Comparison of ENCODE assay signal across 8 cellular contexts in genomic region chr14:34711169-34711568, GRCh38. TPM values are rescaled to one million over a fixed set of nuclear protein-coding genes. Genes with fewer than 3 reads are reported as not detected.
A peak's percentile ranks its signal among the peaks of the same experiment; 100 is the strongest.
DNase-seq lines count a peak whose midpoint lies in the region; ATAC-seq, FAIRE-seq and TF ChIP-seq lines count a peak whose summit lies in the region.

No MANE protein-coding gene starts in this region.

- H3K4me1 ChIP-seq in OCI-LY7 (ENCODE audit: insufficient read depth, low read length, poor library complexity, severe bottlenecking): peaks cover 52% of the 10 kb centered on the region

- no peaks in the 10 kb centered on the region for H3K9me3 ChIP-seq in OCI-LY7 (ENCODE audit: low read length)

- no peaks in the 10 kb centered on the region for H3K9me2 ChIP-seq in OCI-LY7 (ENCODE audit: insufficient read depth, low read length)

- no TSS peak for BruUV-seq in OCI-LY7 (replicated peaks; lab: Mats Ljungman, UMichigan)

- H3K4me2 ChIP-seq in OCI-LY7 (ENCODE audit: low read length): peak overlapping the region; percentile 94

- FAIRE-seq in urothelium cell line (lab: Jason Lieb, UNC): no peak

- peaks cover 50% of the 10 kb centered on the region for H3K79me2 ChIP-seq in OCI-LY7 (ENCODE audit: insufficient read depth, low read depth, low read length)

- ATAC-seq in HG02884 (IDR thresholded peaks at IDR 0.05; ENCODE audit: unreplicated experiment): peak; percentile 44

- no peaks in the 10 kb centered on the region for H4K20me1 ChIP-seq in OCI-LY7 (ENCODE audit: insufficient read depth, low read length)

- POLR2A ChIA-PET in OCI-LY7 (lab: Charles Lee): interaction anchor here (0.5 to 2.6 kb wide), 11 partner anchors 9 to 522 kb away, joined by 3 to 17 read pairs (median 3); no protein-coding TSS in a partner anchor

- peaks cover 44% of the 10 kb centered on the region for H3K36me3 ChIP-seq in OCI-LY7 (ENCODE audit: insufficient read depth, low read length)

- CTCF ChIA-PET in OCI-LY7 (lab: Charles Lee; ENCODE audit: unreplicated experiment): no interaction called here

- TF ChIP-seq CTCF in OCI-LY7 (conservative IDR thresholded peaks at IDR 0.05; ENCODE audit: low read length): no peak

- intact Hi-C loops in OCI-LY7 (cut with micrococcal nuclease; ENCODE audit: unreplicated experiment): loop anchor here (5.0 kb wide), 4 partner anchors 161 to 581 kb away; partner anchors contain the start of genes PPP2R3C, PRORP, PSMA6 and SRP54

- peak overlapping the region; percentile 87 for H3K27ac ChIP-seq in OCI-LY7 (ENCODE audit: low read depth, low read length, poor library complexity, severe bottlenecking)

- peak overlapping the region; percentile 92 for H3K4me3 ChIP-seq in OCI-LY7 (ENCODE audit: low read depth, low read length, poor library complexity, severe bottlenecking)

- DNase-seq in GM04503 (ENCODE audit: low read depth): peak; percentile 75
- DNase-seq in OCI-LY7 (ENCODE audit: low spot score): peak; percentile 83
- DNase-seq in germinal center (ENCODE audit: low spot score): peak; percentile 52
- DNase-seq in urothelium cell line (ENCODE audit: low spot score): no peak
- DNase-seq in activated effector memory CD4-positive, alpha-beta T cell treated with anti-CD3 and anti-CD28 coated beads, Interleukin-2, amount 50 U/mL, for 16 hours: no peak
- no peak for DNase-seq in SKM-1 (lab: John Stamatoyannopoulos, UW; ENCODE audit: unreplicated experiment)
- no peak for DNase-seq in NCI-H226

- peak overlapping the region; percentile 15; the same call in 1 of the 2 replicates for H2AFZ ChIP-seq in OCI-LY7 (ENCODE audit: low read length)

RNA-seq across cellular contexts. Expression of gene CFL2, which starts 3.2 kb away (rescaled TPM):
- 7.1 and 19.6 TPM in 2 replicates for total RNA-seq in OCI-LY7 (2014; rRNA removed; shearing (Covaris generic))
- 24.7 and 30.8 TPM in 2 replicates for total RNA-seq in OCI-LY7 (2022)

Comparison
In these comparisons a context has a peak if more than half of its experiments do, and no peak if none do; other contexts are left out.
1. DNase-seq: peak in GM04503 (single experiment), OCI-LY7 (single experiment) and germinal center (single experiment); none in urothelium cell line (single experiment), activated effector memory CD4-positive, alpha-beta T cell treated with anti-CD3 and anti-CD28 coated beads, Interleukin-2, amount 50 U/mL, for 16 hours (single experiment), SKM-1 (single experiment) and NCI-H226 (single experiment).